ENCODE assay signal across 16 cellular contexts in the genomic region with DNA sequence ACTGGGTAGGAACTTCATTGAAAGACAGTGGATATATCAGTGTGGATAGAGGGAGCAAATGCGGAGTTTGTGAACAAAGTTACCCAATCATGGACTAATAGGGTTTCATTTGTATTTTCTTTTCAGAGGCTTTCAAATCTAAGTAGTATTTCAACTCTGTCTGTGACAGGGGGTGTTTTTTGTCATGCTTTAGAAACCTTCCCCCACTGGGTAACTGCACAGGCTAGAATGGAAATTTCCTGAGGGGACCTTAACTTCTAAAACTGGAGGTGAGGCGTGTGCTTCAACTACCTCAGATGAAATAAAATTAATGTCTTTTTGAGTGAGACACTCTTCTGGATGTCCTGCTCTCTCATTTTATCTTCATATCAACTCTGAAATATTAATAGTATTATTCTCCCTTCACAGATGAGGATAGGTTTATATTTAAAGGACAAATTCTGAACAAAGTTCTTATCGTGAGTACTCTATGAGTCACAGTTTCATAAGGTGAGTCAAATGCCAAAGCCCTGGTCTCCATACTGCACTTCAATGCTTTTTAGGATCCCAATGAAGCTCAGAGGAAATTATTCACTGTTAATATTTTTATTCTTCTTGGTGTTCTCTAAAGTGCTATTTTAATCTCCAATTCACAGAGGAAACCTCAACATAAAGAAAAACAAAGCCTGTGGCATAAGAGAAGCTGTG.
DNase-seq lines count a peak whose midpoint lies in the region; ATAC-seq, FAIRE-seq and TF ChIP-seq lines count a peak whose summit lies in the region.
"Had no signal": no experiment of that assay in that cellular context is flagged by ENCODE, and none has a peak within 500 bp of the region (broad histone marks: within the 10 kb centered on the region; RNA-seq: fewer than 3 reads in every experiment).

No MANE protein-coding gene starts in this region.

- no peak overlapping the region for H3K27ac ChIP-seq in HCT116 (ENCODE audit: low read depth, low read length)
- H3K27ac ChIP-seq in pancreas, result no peak overlapping the region
- H3K27ac ChIP-seq: BLaER1 treated with 17β-estradiol and CSF1 and Interleukin-3, amounts not matched to agents 10 nM and 100 nM had no signal

- H3K79me2 ChIP-seq in HCT116 (ENCODE audit: insufficient read depth, low read length), result no peaks in the 10 kb centered on the region

- DNase-seq in HCT116 (ENCODE audit: low read depth, low spot score), result no peak
- peak; percentile 40 for DNase-seq in RKO (ENCODE audit: low spot score)
- DNase-seq in epithelial cell of esophagus (ENCODE audit: low read depth), result peak; percentile 37
- DNase-seq in kidney glomerular epithelial cell (lab: John Stamatoyannopoulos, UW), result peak; percentile 4
- DNase-seq in SK-N-DZ (ENCODE audit: low spot score), result no peak
- no peak for DNase-seq in HTR-8/SVneo (ENCODE audit: insufficient read length, low spot score)
- DNase-seq in pancreas, result no peak
- DNase-seq: 8988T; CD4-positive, alpha-beta T cell; DMS79; H7 had no signal

- no peaks in the 10 kb centered on the region for H3K36me3 ChIP-seq in HCT116 (ENCODE audit: control insufficient read depth in 1 of 2, insufficient read depth in 2 of 2, low read length in 2 of 2)
- no peaks in the 10 kb centered on the region for H3K36me3 ChIP-seq in pancreas
- H3K36me3 ChIP-seq: BLaER1 treated with 17β-estradiol and CSF1 and Interleukin-3, amounts not matched to agents 10 nM and 100 nM had no signal

- H3K9me3 ChIP-seq in HCT116 (ENCODE audit: control insufficient read depth in 1 of 2, insufficient read depth in 1 of 2, low read depth in 1 of 2, low read length in 2 of 2) (no peaks in the 10 kb centered on the region), pancreas (no peaks in the 10 kb centered on the region)
- H3K9me3 ChIP-seq: BLaER1 treated with 17β-estradiol and CSF1 and Interleukin-3, amounts not matched to agents 10 nM and 100 nM had no signal

- H3K27me3 ChIP-seq in HCT116 (ENCODE audit: insufficient read depth, low read length), result no peaks in the 10 kb centered on the region
- H3K27me3 ChIP-seq in pancreas, result no peaks in the 10 kb centered on the region
- H3K27me3 ChIP-seq: BLaER1 treated with 17β-estradiol and CSF1 and Interleukin-3, amounts not matched to agents 10 nM and 100 nM had no signal

- BruUV-seq in HCT116 (replicated peaks; lab: Mats Ljungman, UMichigan), result no TSS peak

- no peaks in the 10 kb centered on the region for H3K9me2 ChIP-seq in HCT116 (ENCODE audit: insufficient read depth)

- intact Hi-C loops in HCT116 (cut with micrococcal nuclease) (no loop called here), pancreas (cut with DNase I) (no loop called here)

- TF ChIP-seq CTCF in HCT116 (IDR thresholded peaks at IDR 0.05 in 2 of 3, conservative IDR thresholded peaks at IDR 0.05 in 1 of 3; ENCODE audit: borderline replicate concordance in 1 of 3, insufficient read depth in 1 of 3, low read depth in 2 of 3, low read length in 2 of 3) (no peak), epithelial cell of esophagus (IDR thresholded peaks at IDR 0.05; ENCODE audit: insufficient read depth, low read depth, low read length, missing control alignments) (no peak), pancreas (IDR thresholded peaks at IDR 0.05) (no peak)

- CTCF ChIA-PET in HCT116 (lab: Charles Lee), result no interaction called here

- RAD21 ChIA-PET in HCT116 (lab: Charles Lee; ENCODE audit: low non-redundant PET in 1 of 2, low total read pairs in 2 of 2, uncharacterized antibody in 2 of 2, unreplicated experiment in 2 of 2), result no interaction called here

- H3K4me3 ChIP-seq in HCT116 (replicated peaks in 1 of 2; ENCODE audit: low read depth in 1 of 2, low read length in 2 of 2) (no peak overlapping the region), epithelial cell of esophagus (ENCODE audit: low read length) (no peak overlapping the region), pancreas (no peak overlapping the region)
- H3K4me3 ChIP-seq: BLaER1 treated with 17β-estradiol and CSF1 and Interleukin-3, amounts not matched to agents 10 nM and 100 nM; GM23338 had no signal

- no peaks in the 10 kb centered on the region for H3K4me1 ChIP-seq in HCT116 (ENCODE audit: control insufficient read depth in 1 of 2, insufficient read depth in 2 of 2, low read length in 2 of 2)
- H3K4me1 ChIP-seq in pancreas, result no peaks in the 10 kb centered on the region
- H3K4me1 ChIP-seq: BLaER1 treated with 17β-estradiol and CSF1 and Interleukin-3, amounts not matched to agents 10 nM and 100 nM had no signal

- ATAC-seq in HCT116 (no peak), GM21737 (IDR thresholded peaks at IDR 0.05; ENCODE audit: unreplicated experiment) (no peak), pancreas (no peak)
- ATAC-seq: GM23338, HepG2 had no signal

- no peak for FAIRE-seq in HTR-8/SVneo (lab: Jason Lieb, UNC)
- FAIRE-seq in pancreas (lab: Jason Lieb, UNC), result no peak
- FAIRE-seq: GM12891, HepG2 had no signal

- no peak for TF ChIP-seq POLR2A in HCT116 (IDR thresholded peaks at IDR 0.05; ENCODE audit: borderline replicate concordance, extremely low read depth, insufficient read depth, insufficient read length)

- H3K9ac ChIP-seq in HCT116 (ENCODE audit: low read length), result no peak overlapping the region
- H3K9ac ChIP-seq: BLaER1 treated with 17β-estradiol and CSF1 and Interleukin-3, amounts not matched to agents 10 nM and 100 nM had no signal

- no peak overlapping the region for H2AFZ ChIP-seq in HCT116 (ENCODE audit: low read depth, low read length, poor library complexity, severe bottlenecking)
- H2AFZ ChIP-seq: GM23338 had no signal

- no peaks in the 10 kb centered on the region for H4K20me1 ChIP-seq in HCT116 (ENCODE audit: insufficient read depth)
- H4K20me1 ChIP-seq: BLaER1 treated with 17β-estradiol and CSF1 and Interleukin-3, amounts not matched to agents 10 nM and 100 nM had no signal

- no peak overlapping the region for H3K4me2 ChIP-seq in HCT116 (ENCODE audit: low read length)
- H3K4me2 ChIP-seq: BLaER1 treated with 17β-estradiol and CSF1 and Interleukin-3, amounts not matched to agents 10 nM and 100 nM; GM23338 had no signal

- WGBS in pancreas, 2 donors, result 88 to 92% methylated on average over 3 of the region's 3 CpGs

- POLR2A ChIA-PET in HCT116 (lab: Charles Lee), result no interaction called here

- TF ChIP-seq RAD21 in HCT116 (IDR thresholded peaks at IDR 0.05; ENCODE audit: low read depth), result no peak

TF ChIP-seq in HCT116, 20 proteins besides CTCF, POLR2A, EP300 and RAD21:
- TF ChIP-seq SRF (IDR thresholded peaks at IDR 0.05; ENCODE audit: low read depth) (no peak), FOSL1 (IDR thresholded peaks at IDR 0.05; ENCODE audit: low read depth) (peak; percentile 42)

Comparison
In these comparisons a context has a peak if more than half of its experiments do, and no peak if none do; other contexts are left out.
1. DNase-seq: peak in RKO (single experiment), epithelial cell of esophagus (single experiment) and kidney glomerular epithelial cell (single experiment); none in HCT116 (single experiment), SK-N-DZ (single experiment), HTR-8/SVneo (single experiment) and pancreas (0 of 6).